ENCODE assay signal across 30 cellular contexts in genomic region chr2:168939061-168939460, GRCh38. TPM values are rescaled to one million over a fixed set of nuclear protein-coding genes. Genes with fewer than 3 reads are reported as not detected.
"Had no signal": no experiment of that assay in that cellular context is flagged by ENCODE, and none has a peak within 500 bp of the region (broad histone marks: within the 10 kb centered on the region; RNA-seq: fewer than 3 reads in every experiment).

No MANE protein-coding gene starts in this region.

- H3K36me3 ChIP-seq: stomach, suprapubic skin, thoracic aorta, thyroid gland, tibial artery, tibial nerve, transverse colon, upper lobe of left lung, upper lobe of right lung, uterus, vagina had no signal

- H3K27me3 ChIP-seq: stomach, suprapubic skin, testis, thyroid gland, tibial artery, tibial nerve, transverse colon, upper lobe of left lung, upper lobe of right lung, uterus, vagina had no signal

- ATAC-seq: stimulated activated memory B cell treated with anti-CD40 and anti-IgM and Interleukin-4, amounts not matched to agents 10 μg/mL and 1 μg/mL and 100 μg/mL, for 72 hours; stimulated activated naive B cell treated with anti-CD40 and anti-IgM and Interleukin-4, amounts not matched to agents 10 μg/mL and 1 μg/mL and 100 μg/mL, for 72 hours; stimulated activated naive CD8-positive, alpha-beta T cell treated with anti-CD3 and anti-CD28 coated beads, Interleukin-15, Interleukin-2, amounts not matched to agents 100 U/mL and 50 U/mL, for 24 hours; upper lobe of right lung had no signal

- DNase-seq: stimulated activated CD4-positive, alpha-beta T cell treated with anti-CD3 and anti-CD28 coated beads, Interleukin-2, amount 100 ng/mL, for 48 hours; stimulated activated CD4-positive, alpha-beta T cell treated with anti-CD3 and anti-CD28 coated beads, Interleukin-4, amount 100 ng/mL, for 1 hour; stimulated activated CD4-positive, alpha-beta T cell treated with anti-CD3 and anti-CD28 coated beads, Interleukin-4, amount 100 ng/mL, for 24 hours; stimulated activated CD4-positive, alpha-beta T cell treated with anti-CD3 and anti-CD28 coated beads, Interleukin-4, amount 100 ng/mL, for 4 hours; stimulated activated CD8-positive, alpha-beta memory T cell treated with anti-CD3 and anti-CD28 coated beads, Interleukin-4, amount 100 ng/mL, for 48 hours; stimulated activated naive B cell treated with anti-CD40 and anti-IgM and Interleukin-4, amounts not matched to agents 10 μg/mL and 1 μg/mL and 100 μg/mL, for 72 hours; stimulated activated naive CD4-positive, alpha-beta T cell; stimulated activated naive CD4-positive, alpha-beta T cell treated with Interleukin-2 at 50 U/mL for 16 hours; stimulated activated naive CD8-positive, alpha-beta T cell treated with anti-CD3 and anti-CD28 coated beads, Interleukin-15, amount 100 ng/mL, for 72 hours; stimulated activated naive CD8-positive, alpha-beta T cell treated with anti-CD3 and anti-CD28 coated beads, Interleukin-15, Interleukin-2, amounts not matched to agents 100 U/mL and 50 U/mL, for 24 hours; stomach; substantia nigra; testis; thyroid gland; tibial artery; transverse colon; trophoblast cell; upper lobe of left lung; upper lobe of right lung; uterus had no signal

- H3K4me1 ChIP-seq: stomach, suprapubic skin, testis, thyroid gland, tibial artery, tibial nerve, transverse colon, upper lobe of left lung, upper lobe of right lung, uterus, vagina had no signal

- FAIRE-seq: urothelium cell line had no signal

- H3K4me3 ChIP-seq: stomach, suprapubic skin, testis, thoracic aorta, thyroid gland, tibial artery, tibial nerve, transverse colon, upper lobe of left lung, upper lobe of right lung, uterus, vagina had no signal

- H3K9me3 ChIP-seq: stomach, suprapubic skin, testis, thoracic aorta, thyroid gland, tibial artery, tibial nerve, transverse colon, upper lobe of left lung, upper lobe of right lung, uterus, vagina had no signal

- H3K27ac ChIP-seq: stomach, suprapubic skin, testis, thoracic aorta, thyroid gland, tibial artery, tibial nerve, transverse colon, upper lobe of left lung, upper lobe of right lung, uterus, vagina had no signal

RNA-seq across cellular contexts. Expression of gene G6PC2, which starts 38.0 kb away (rescaled TPM):
- total RNA-seq: subcutaneous adipose tissue, suprapubic skin, temporal lobe, thoracic aorta, tibial nerve, upper lobe of left lung, upper lobe of right lung, ureter, urinary bladder, vagina had no signal
- polyA plus RNA-seq: stomach, urinary bladder had no signal

RNA-seq across cellular contexts. Expression of gene SPC25, which starts 48.8 kb away (rescaled TPM):
- total RNA-seq: subcutaneous adipose tissue, tibial nerve, vagina had no signal
